ENCODE assay signal across 14 cellular contexts in the genomic region with DNA sequence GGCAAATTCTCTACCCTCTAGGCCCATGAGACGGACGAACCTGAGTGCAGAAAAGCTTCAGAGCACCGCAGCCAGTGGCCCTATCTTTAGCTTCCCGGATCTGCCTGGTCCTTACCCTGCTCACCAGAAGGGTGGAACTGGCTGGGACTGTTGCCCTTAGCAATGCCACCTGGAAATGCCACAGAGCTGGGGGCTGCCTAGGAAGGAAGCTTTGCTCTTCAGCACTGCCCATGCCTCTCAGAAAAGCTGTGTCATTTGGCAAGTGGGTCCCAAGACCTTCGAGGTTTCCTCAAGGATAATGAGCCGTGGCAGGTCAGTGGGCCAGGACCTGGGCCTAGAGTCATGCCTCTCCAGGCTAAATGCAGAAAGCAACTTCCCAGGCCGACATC. TPM values are rescaled to one million over a fixed set of nuclear protein-coding genes. Genes with fewer than 3 reads are reported as not detected.
DNase-seq lines count a peak whose midpoint lies in the region; ATAC-seq and TF ChIP-seq lines count a peak whose summit lies in the region.
"Had no signal": no experiment of that assay in that cellular context is flagged by ENCODE, and none has a peak within 500 bp of the region (broad histone marks: within the 10 kb centered on the region; RNA-seq: fewer than 3 reads in every experiment).

No MANE protein-coding gene starts in this region.

- H3K27me3 ChIP-seq in HUES6 (ENCODE audit: control insufficient read depth, insufficient read depth, low read length) (peaks cover 100% of the 10 kb centered on the region), sigmoid colon (no peaks in the 10 kb centered on the region)

- peak; percentile 38 for DNase-seq in Caki2 (ENCODE audit: low read depth)
- DNase-seq in glutamatergic neuron: peak; percentile 8
- peak; percentile 68 for DNase-seq in sigmoid colon
- DNase-seq in G401 (ENCODE audit: low spot score): no peak
- DNase-seq in GM10248 (ENCODE audit: extremely low spot score): no peak
- DNase-seq: cerebellar nuclear complex, erythroblast, NCI-H2081 had no signal

- H3K9me3 ChIP-seq in HUES6 (ENCODE audit: control insufficient read depth, insufficient read depth, low read depth, low read length) (no peaks in the 10 kb centered on the region), sigmoid colon (no peaks in the 10 kb centered on the region)

- no peak for TF ChIP-seq POLR2A in sigmoid colon (IDR thresholded peaks at IDR 0.05)

- POLR2A ChIA-PET in GM10248 (lab: Yijun Ruan, JAX): no interaction called here

- H3K4me3 ChIP-seq in HUES6 (ENCODE audit: low read depth, low read length) (peak overlapping the region; percentile 9; the same call in 1 of the 2 replicates), sigmoid colon (peak overlapping the region; percentile 48 to 85 (median 82))

- H3K4me1 Mint-ChIP-seq in glutamatergic neuron (ENCODE audit: low read depth, unreplicated experiment): no peaks in the 10 kb centered on the region

- CTCF ChIA-PET in GM10248 (lab: Yijun Ruan, JAX): interaction anchor here (0.9 to 3.4 kb wide), 6 partner anchors 15 to 885 kb away, joined by 3 to 18 read pairs (median 4); no protein-coding TSS in a partner anchor

- H3K4me1 ChIP-seq in HUES6 (ENCODE audit: control insufficient read depth, insufficient read depth, low read length) (peaks cover 14% of the 10 kb centered on the region), sigmoid colon (peaks cover 0 to 46% (median 31%) of the 10 kb centered on the region in 4 donors)

- ATAC-seq in HG02642 (IDR thresholded peaks at IDR 0.05; ENCODE audit: poor library complexity, unreplicated experiment) (no peak), HG03280 (IDR thresholded peaks at IDR 0.05; ENCODE audit: unreplicated experiment) (no peak)
- ATAC-seq: activated naive CD4-positive, alpha-beta T cell treated with anti-CD3 and anti-CD28 coated beads, Interleukin-2, amount 50 U/mL, for 72 hours; T-cell had no signal

- WGBS in sigmoid colon, 2 donors: 10 to 57% methylated on average over 7 of the region's 7 CpGs

- TF ChIP-seq EP300 in sigmoid colon (IDR thresholded peaks at IDR 0.05): no peak

- in situ Hi-C loops in Caki2 (cut with HindIII; ENCODE audit: low pct_unique_long_range_greater_than_20kb, low sequenced_read_pairs) (no loop called here), G401 (cut with HindIII; ENCODE audit: low sequenced_read_pairs) (no loop called here)

- no peak overlapping the region for H3K4me3 Mint-ChIP-seq in glutamatergic neuron (ENCODE audit: unreplicated experiment)
- H3K4me3 Mint-ChIP-seq: T-cell had no signal

- no peak overlapping the region for H3K27ac Mint-ChIP-seq in glutamatergic neuron (ENCODE audit: unreplicated experiment)
- H3K27ac Mint-ChIP-seq: activated naive CD4-positive, alpha-beta T cell treated with anti-CD3 and anti-CD28 coated beads, Interleukin-2, amount 50 U/mL, for 72 hours; T-cell had no signal

- H3K9ac ChIP-seq in HUES6 (ENCODE audit: low read length): peak overlapping the region; percentile 68

- intact Hi-C loops in sigmoid colon (cut with DNase I): no loop called here

- H3K36me3 ChIP-seq in HUES6 (ENCODE audit: control insufficient read depth, insufficient read depth, low read length): no peaks in the 10 kb centered on the region
- no peaks in the 10 kb centered on the region for H3K36me3 ChIP-seq in sigmoid colon

- no peak for TF ChIP-seq CTCF in glutamatergic neuron (IDR thresholded peaks at IDR 0.05; ENCODE audit: partially characterized antibody, unreplicated experiment)
- no peak for TF ChIP-seq CTCF in sigmoid colon (IDR thresholded peaks at IDR 0.05)
- no peak for TF ChIP-seq CTCF in GM10248 (IDR thresholded peaks at IDR 0.05; ENCODE audit: control extremely low read depth, extremely low read depth, low read depth, missing control alignments)

- H3K27ac ChIP-seq in HUES6 (ENCODE audit: low read depth, low read length) (no peak overlapping the region), sigmoid colon (peak overlapping the region in 3 of 4 donors; percentile 97 to 98 (median 98))

- H3K27me3 Mint-ChIP-seq in glutamatergic neuron (ENCODE audit: unreplicated experiment): peaks cover 46% of the 10 kb centered on the region

- H3K36me3 Mint-ChIP-seq in glutamatergic neuron (ENCODE audit: unreplicated experiment): no peaks in the 10 kb centered on the region
- H3K36me3 Mint-ChIP-seq: T-cell had no signal

- peaks cover 8% of the 10 kb centered on the region for H3K9me3 Mint-ChIP-seq in glutamatergic neuron (ENCODE audit: unreplicated experiment)
- H3K9me3 Mint-ChIP-seq: activated naive CD4-positive, alpha-beta T cell treated with anti-CD3 and anti-CD28 coated beads, Interleukin-2, amount 50 U/mL, for 72 hours; T-cell had no signal

RNA-seq across cellular contexts. Expression of a gene that starts 2.2 kb away (rescaled TPM):
- total RNA-seq in Caki2 (2014; rRNA removed; shearing (Covaris generic); ENCODE audit: low replicate concordance): 22.1 and 31.5 TPM in 2 replicates
- total RNA-seq in glutamatergic neuron (ENCODE audit: unreplicated experiment): not detected
- 10 to 100 TPM; 55.1 to 64.0 (median 59.5) TPM for total RNA-seq in sigmoid colon
- polyA plus RNA-seq in sigmoid colon: 10 to 100 TPM; 22.2 to 25.0 (median 22.8) TPM
- 10.3 and 23.0 TPM in 2 replicates for total RNA-seq in G401 (2014; rRNA removed; shearing (Covaris generic))
- total RNA-seq: activated naive CD4-positive, alpha-beta T cell treated with anti-CD3 and anti-CD28 coated beads, Interleukin-2, amount 50 U/mL, for 72 hours had no signal

RNA-seq across cellular contexts. Expression of a gene that starts 8.7 kb away (rescaled TPM):
- not detected in 2 replicates for total RNA-seq in Caki2 (2014; rRNA removed; shearing (Covaris generic); ENCODE audit: low replicate concordance)
- not detected for total RNA-seq in glutamatergic neuron (ENCODE audit: unreplicated experiment)
- total RNA-seq in sigmoid colon: 10 to 100 TPM; 18.7 to 25.0 (median 22.1) TPM
- polyA plus RNA-seq in sigmoid colon: 1 to 10 TPM; 3.0 to 6.0 (median 4.8) TPM
- 9.3 and 11.6 TPM in 2 replicates for total RNA-seq in G401 (2014; rRNA removed; shearing (Covaris generic))
- total RNA-seq: activated naive CD4-positive, alpha-beta T cell treated with anti-CD3 and anti-CD28 coated beads, Interleukin-2, amount 50 U/mL, for 72 hours; mononuclear cell; T-cell had no signal

RNA-seq across cellular contexts. Expression of a gene that starts 11.0 kb away (rescaled TPM):
- 46.9 and 62.2 TPM in 2 replicates for total RNA-seq in Caki2 (2014; rRNA removed; shearing (Covaris generic); ENCODE audit: low replicate concordance)
- total RNA-seq in glutamatergic neuron (ENCODE audit: unreplicated experiment) (not detected), sigmoid colon (10 to 100 TPM; 13.0 to 35.7 (median 18.2) TPM)
- 10 to 100 TPM; 21.4 to 22.4 (median 21.6) TPM for polyA plus RNA-seq in sigmoid colon
- total RNA-seq in G401 (2014; rRNA removed; shearing (Covaris generic)): 66.5 and 71.2 TPM in 2 replicates
- total RNA-seq: activated naive CD4-positive, alpha-beta T cell treated with anti-CD3 and anti-CD28 coated beads, Interleukin-2, amount 50 U/mL, for 72 hours had no signal

RNA-seq across cellular contexts. Expression of a gene that starts 19.9 kb away (rescaled TPM):
- 5.1 TPM in 1 of 2 replicates, not detected in the other for total RNA-seq in Caki2 (2014; rRNA removed; shearing (Covaris generic); ENCODE audit: low replicate concordance)
- total RNA-seq in glutamatergic neuron (ENCODE audit: unreplicated experiment) (not detected), sigmoid colon (1 to 10 TPM; 4.7 to 9.1 (median 7.3) TPM)
- 10 to 100 TPM; 18.0 to 23.9 (median 18.0) TPM for polyA plus RNA-seq in sigmoid colon
- 4.4 and 7.1 TPM in 2 replicates for total RNA-seq in G401 (2014; rRNA removed; shearing (Covaris generic))
- total RNA-seq: activated naive CD4-positive, alpha-beta T cell treated with anti-CD3 and anti-CD28 coated beads, Interleukin-2, amount 50 U/mL, for 72 hours had no signal

RNA-seq across cellular contexts. Expression of a gene that starts 23.6 kb away (rescaled TPM):
- total RNA-seq in Caki2 (2014; rRNA removed; shearing (Covaris generic); ENCODE audit: low replicate concordance): 0.70 and 1.2 TPM in 2 replicates
- not detected for total RNA-seq in glutamatergic neuron (ENCODE audit: unreplicated experiment)
- 10 to 100 TPM in 3 of 4 donors, 1 to 10 TPM in 1; 9.4 to 35.3 (median 21.8) TPM for total RNA-seq in sigmoid colon
- polyA plus RNA-seq in sigmoid colon: 10 to 100 TPM; 10.7 to 21.6 (median 17.1) TPM
- 0.37 TPM in 1 of 2 replicates, not detected in the other for total RNA-seq in G401 (2014; rRNA removed; shearing (Covaris generic))
- total RNA-seq: activated naive CD4-positive, alpha-beta T cell treated with anti-CD3 and anti-CD28 coated beads, Interleukin-2, amount 50 U/mL, for 72 hours; T-cell had no signal

Comparison
In these comparisons a context has a peak if more than half of its experiments do, and no peak if none do; other contexts are left out.
1. DNase-seq: peak in Caki2 (single experiment), glutamatergic neuron (single experiment) and sigmoid colon (single experiment); none in G401 (single experiment) and GM10248 (single experiment).
2. RNA of a gene that starts 2.2 kb away (total RNA-seq): 55.1 to 64.0 TPM in sigmoid colon, 10.3 to 23.0 TPM in G401 and 22.1 to 31.5 TPM in Caki2; not detected in glutamatergic neuron (single experiment); every median in the first group is over 10 times any median in the second.
3. RNA of a gene that starts 8.7 kb away (total RNA-seq): 18.7 to 25.0 TPM in sigmoid colon and 9.3 to 11.6 TPM in G401; not detected in Caki2 and not detected in glutamatergic neuron (single experiment); every median in the first group is over 10 times any median in the second.
4. RNA of a gene that starts 11.0 kb away (total RNA-seq): 66.5 to 71.2 TPM in G401, 46.9 to 62.2 TPM in Caki2 and 13.0 to 35.7 TPM in sigmoid colon; not detected in glutamatergic neuron (single experiment); every median in the first group is over 10 times any median in the second.